ENCODE assay signal across 1 cellular context in genomic region chr15:75112278-75112847, GRCh38.
TF ChIP-seq lines count a peak whose summit lies in the region.

No MANE protein-coding gene starts in this region.

TF ChIP-seq in HepG2, 621 proteins besides CTCF, POLR2A, EP300 and RAD21 (continued from another document):
- TF ChIP-seq ZBTB46 (CRISPR knock-in tag; IDR thresholded peaks at IDR 0.05; ENCODE audit: borderline replicate concordance): no peak
- TF ChIP-seq SAP130 (CRISPR knock-in tag; IDR thresholded peaks at IDR 0.05; ENCODE audit: low read depth): no peak
- no peak for TF ChIP-seq SCMH1 (CRISPR knock-in tag; IDR thresholded peaks at IDR 0.05; ENCODE audit: borderline replicate concordance)
- no peak for TF ChIP-seq ZNF792 (CRISPR knock-in tag; IDR thresholded peaks at IDR 0.05)
- no peak for TF ChIP-seq KMT2A (CRISPR knock-in tag; IDR thresholded peaks at IDR 0.05)
- TF ChIP-seq TAF15 (IDR thresholded peaks at IDR 0.05; ENCODE audit: low read depth, low read length, poor library complexity, severe bottlenecking): no peak
- TF ChIP-seq ZBTB40 (IDR thresholded peaks at IDR 0.05): no peak
- TF ChIP-seq ZBTB40 (CRISPR knock-in tag; IDR thresholded peaks at IDR 0.05): no peak
- no peak for TF ChIP-seq PHB2 (IDR thresholded peaks at IDR 0.05; ENCODE audit: partially characterized antibody)
- TF ChIP-seq ATM (IDR thresholded peaks at IDR 0.05; ENCODE audit: borderline replicate concordance): no peak
- no peak for TF ChIP-seq ASH2L (IDR thresholded peaks at IDR 0.05; ENCODE audit: insufficient read length, low read depth, low read length)
- no peak for TF ChIP-seq NFKB2 (CRISPR knock-in tag; IDR thresholded peaks at IDR 0.05; ENCODE audit: borderline replicate concordance)
- no peak for TF ChIP-seq HCFC1 (IDR thresholded peaks at IDR 0.05; ENCODE audit: low read depth, low read length)
- TF ChIP-seq ZNF841 (CRISPR knock-in tag; IDR thresholded peaks at IDR 0.05; ENCODE audit: borderline replicate concordance): no peak
- TF ChIP-seq ZBTB7B (CRISPR knock-in tag; IDR thresholded peaks at IDR 0.05): no peak
- no peak for TF ChIP-seq ZNF264 (CRISPR knock-in tag; IDR thresholded peaks at IDR 0.05)
- no peak for TF ChIP-seq ZNF850 (CRISPR knock-in tag; conservative IDR thresholded peaks at IDR 0.05)
